13 cellular contexts compared by ENCODE assay signal in the genomic region with DNA sequence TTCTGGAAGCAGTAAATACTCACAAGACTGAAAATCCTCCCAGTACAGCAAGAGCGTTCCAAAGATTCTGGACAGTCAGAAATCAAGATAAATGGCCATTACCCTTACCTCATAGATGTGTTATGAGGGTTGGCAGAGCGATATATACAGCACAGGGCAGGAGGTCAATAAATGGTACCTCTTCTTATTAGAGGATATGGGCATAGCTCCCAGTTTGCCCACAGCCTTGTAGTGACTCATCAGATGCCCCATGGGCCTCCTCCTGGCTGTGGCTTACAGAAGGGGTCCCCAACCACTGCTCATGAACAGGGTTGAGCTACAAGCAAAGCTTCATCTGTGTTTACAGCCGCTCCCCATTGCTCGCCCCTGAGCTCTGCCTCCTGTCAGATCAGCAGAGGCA. TPM values are rescaled to one million over a fixed set of nuclear protein-coding genes. Genes with fewer than 3 reads are reported as not detected.
DNase-seq lines count a peak whose midpoint lies in the region; ATAC-seq and TF ChIP-seq lines count a peak whose summit lies in the region.
"Had no signal": no experiment of that assay in that cellular context is flagged by ENCODE, and none has a peak within 500 bp of the region (broad histone marks: within the 10 kb centered on the region; RNA-seq: fewer than 3 reads in every experiment).

No MANE protein-coding gene starts in this region.

- H3K79me2 ChIP-seq in GM23248 (ENCODE audit: insufficient read depth) (no peaks in the 10 kb centered on the region), PC-3 (ENCODE audit: low read length) (no peaks in the 10 kb centered on the region)

- H3K36me3 ChIP-seq in GM23248 (ENCODE audit: low read depth): no peaks in the 10 kb centered on the region
- no peaks in the 10 kb centered on the region for H3K36me3 ChIP-seq in PC-3 (ENCODE audit: low read depth, low read length)
- no peaks in the 10 kb centered on the region for H3K36me3 ChIP-seq in esophagus muscularis mucosa
- H3K36me3 ChIP-seq in skeletal muscle satellite cell (ENCODE audit: insufficient read depth, low read length): no peaks in the 10 kb centered on the region
- H3K36me3 ChIP-seq: heart left ventricle, tibial artery had no signal

- H3F3A ChIP-seq in GM23248 (ENCODE audit: insufficient read depth) (peaks cover 14% of the 10 kb centered on the region), PC-3 (ENCODE audit: low read length, unreplicated experiment) (no peaks in the 10 kb centered on the region)

- CTCF ChIA-PET in PC-3 (lab: Charles Lee): no interaction called here

- in situ Hi-C loops in GM23248 (cut with MboI): no loop called here

- intact Hi-C loops in PC-3 (cut with micrococcal nuclease): no loop called here
- intact Hi-C loops in esophagus muscularis mucosa (cut with DNase I): no loop called here
- intact Hi-C loops in lower leg skin (cut with DNase I; ENCODE audit: low total_unique reads): no loop called here

- H3K27me3 ChIP-seq in GM23248 (replicated peaks; ENCODE audit: insufficient read depth): no peaks in the 10 kb centered on the region
- no peaks in the 10 kb centered on the region for H3K27me3 ChIP-seq in PC-3 (ENCODE audit: low read length)
- no peaks in the 10 kb centered on the region for H3K27me3 ChIP-seq in esophagus muscularis mucosa
- no peaks in the 10 kb centered on the region for H3K27me3 ChIP-seq in skeletal muscle satellite cell (ENCODE audit: control insufficient read depth, insufficient read depth, low read length)
- H3K27me3 ChIP-seq: heart left ventricle, tibial artery had no signal

- no peaks in the 10 kb centered on the region for H4K20me1 ChIP-seq in GM23248 (ENCODE audit: insufficient read depth)
- no peaks in the 10 kb centered on the region for H4K20me1 ChIP-seq in PC-3 (ENCODE audit: low read length)

- peak; percentile 49 for DNase-seq in GM23248
- DNase-seq in PC-3: no peak
- DNase-seq in esophagus muscularis mucosa (ENCODE audit: extremely low spot score): no peak
- no peak for DNase-seq in lower leg skin (ENCODE audit: low spot score in 2 of 2)
- DNase-seq in NCI-H748 (lab: John Stamatoyannopoulos, UW; ENCODE audit: unreplicated experiment): no peak
- DNase-seq in T-helper 2 cell: no peak
- DNase-seq: activated CD8-positive, alpha-beta memory T cell treated with anti-CD3 and anti-CD28 coated beads, Interleukin-2, amount 10 ng/mL, durations not matched to agents 7 days and 5 days; activated naive CD4-positive, alpha-beta T cell; heart left ventricle; posterior cingulate gyrus; tibial artery had no signal

- H3K4me1 ChIP-seq in GM23248 (ENCODE audit: insufficient read depth): peaks cover 9% of the 10 kb centered on the region
- peaks cover 2% of the 10 kb centered on the region; the same call in 1 of the 2 replicates for H3K4me1 ChIP-seq in PC-3 (ENCODE audit: insufficient read depth, low read length)
- peaks cover 7 to 43% (median 38%) of the 10 kb centered on the region in 4 donors for H3K4me1 ChIP-seq in esophagus muscularis mucosa
- H3K4me1 ChIP-seq in skeletal muscle satellite cell (ENCODE audit: control insufficient read depth, insufficient read depth, low read length): peaks cover 22% of the 10 kb centered on the region

- POLR2A ChIA-PET in PC-3 (lab: Charles Lee; ENCODE audit: unreplicated experiment): no interaction called here

- H3K9me3 ChIP-seq in GM23248 (ENCODE audit: low read depth): no peaks in the 10 kb centered on the region
- H3K9me3 ChIP-seq in PC-3 (ENCODE audit: low read length): no peaks in the 10 kb centered on the region
- H3K9me3 ChIP-seq in esophagus muscularis mucosa: no peaks in the 10 kb centered on the region
- no peaks in the 10 kb centered on the region for H3K9me3 ChIP-seq in skeletal muscle satellite cell (replicated peaks; ENCODE audit: low read length)
- H3K9me3 ChIP-seq: heart left ventricle, tibial artery had no signal

- H2AFZ ChIP-seq in GM23248 (no peak overlapping the region), PC-3 (ENCODE audit: low read length) (no peak overlapping the region)

- TF ChIP-seq POLR2A in esophagus muscularis mucosa (IDR thresholded peaks at IDR 0.05; ENCODE audit: low read depth) (no peak), lower leg skin (IDR thresholded peaks at IDR 0.05) (no peak)

- TF ChIP-seq EP300 in esophagus muscularis mucosa (IDR thresholded peaks at IDR 0.05): no peak

- H3K4me2 ChIP-seq in GM23248 (ENCODE audit: unreplicated experiment) (peak overlapping the region; percentile 19), PC-3 (ENCODE audit: low read length) (no peak overlapping the region), skeletal muscle satellite cell (ENCODE audit: low read length) (peak overlapping the region; percentile 17)

- no peak overlapping the region for H3K27ac ChIP-seq in GM23248
- no peak overlapping the region for H3K27ac ChIP-seq in PC-3 (ENCODE audit: low read length)
- peak overlapping the region; percentile 49 to 71 (median 52) for H3K27ac ChIP-seq in esophagus muscularis mucosa (replicated peaks in 1 of 4)
- H3K27ac ChIP-seq: SK-N-MC had no signal

- WGBS in GM23248 (ENCODE audit: low coverage in 1 of 2, low lambda C conversion rate in 2 of 2, missing lambda C conversion rate in 2 of 2), 2 experiments: 92 to 98% methylated on average over 4 of the region's 4 CpGs
- WGBS in esophagus muscularis mucosa: 19% methylated on average over 2 of the region's 4 CpGs
- 82 to 86% methylated on average over 4 of the region's 4 CpGs for WGBS in lower leg skin, 2 donors

- BruUV-seq in PC-3 (replicated peaks; lab: Mats Ljungman, UMichigan): no TSS peak

- H3K9ac ChIP-seq in GM23248 (no peak overlapping the region), PC-3 (ENCODE audit: low read length) (no peak overlapping the region), skeletal muscle satellite cell (ENCODE audit: low read depth, low read length) (no peak overlapping the region)

- ATAC-seq in PC-3: peak; percentile 63
- ATAC-seq: activated CD8-positive, alpha-beta memory T cell treated with anti-CD3 and anti-CD28 coated beads, Interleukin-2, amount 10 ng/mL, durations not matched to agents 7 days and 5 days; heart left ventricle had no signal

- TF ChIP-seq CTCF in PC-3 (conservative IDR thresholded peaks at IDR 0.05; ENCODE audit: low read depth, low read length) (no peak), esophagus muscularis mucosa (IDR thresholded peaks at IDR 0.05) (no peak), lower leg skin (IDR thresholded peaks at IDR 0.05) (no peak)

- no peak overlapping the region for H3K4me3 ChIP-seq in GM23248
- no peak overlapping the region for H3K4me3 ChIP-seq in PC-3 (ENCODE audit: low read length)
- H3K4me3 ChIP-seq in esophagus muscularis mucosa: no peak overlapping the region
- H3K4me3 ChIP-seq in skeletal muscle satellite cell (ENCODE audit: low read length): no peak overlapping the region
- no peak overlapping the region for H3K4me3 ChIP-seq in lower leg skin (ENCODE audit: low read depth, poor library complexity, severe bottlenecking)
- H3K4me3 ChIP-seq: heart left ventricle, SK-N-MC, tibial artery had no signal

- no peaks in the 10 kb centered on the region for H3K9me2 ChIP-seq in GM23248 (ENCODE audit: insufficient read depth)
- H3K9me2 ChIP-seq in PC-3 (replicated peaks; ENCODE audit: low read length): no peaks in the 10 kb centered on the region

RNA-seq across cellular contexts. Expression of a gene that starts 7.3 kb away (rescaled TPM):
- 92.8 and 98.3 TPM in 2 replicates for total RNA-seq in GM23248 (2014; rRNA removed; shearing (Covaris generic))
- 113 and 116 TPM in 2 replicates for polyA plus RNA-seq in GM23248 (2016; fragmentation: Nextera tagmentation; extraction: Ambion mirVana)
- 35.7 and 37.8 TPM in 2 replicates for total RNA-seq in PC-3 (2014; rRNA removed)
- total RNA-seq in esophagus muscularis mucosa: 10 to 100 TPM; 28.7 to 56.3 (median 39.3) TPM
- total RNA-seq in skeletal muscle satellite cell (2012; rRNA removed): 38.8 and 52.2 TPM in 2 replicates
- total RNA-seq in lower leg skin: 10 to 100 TPM; 46.7 to 74.1 (median 60.9) TPM

Comparison
In these comparisons a context has a peak if more than half of its experiments do, and no peak if none do; other contexts are left out.
1. H3K27ac ChIP-seq: peak in esophagus muscularis mucosa (4 of 4); none in GM23248 (single experiment) and PC-3 (single experiment).